In the genomic region with DNA sequence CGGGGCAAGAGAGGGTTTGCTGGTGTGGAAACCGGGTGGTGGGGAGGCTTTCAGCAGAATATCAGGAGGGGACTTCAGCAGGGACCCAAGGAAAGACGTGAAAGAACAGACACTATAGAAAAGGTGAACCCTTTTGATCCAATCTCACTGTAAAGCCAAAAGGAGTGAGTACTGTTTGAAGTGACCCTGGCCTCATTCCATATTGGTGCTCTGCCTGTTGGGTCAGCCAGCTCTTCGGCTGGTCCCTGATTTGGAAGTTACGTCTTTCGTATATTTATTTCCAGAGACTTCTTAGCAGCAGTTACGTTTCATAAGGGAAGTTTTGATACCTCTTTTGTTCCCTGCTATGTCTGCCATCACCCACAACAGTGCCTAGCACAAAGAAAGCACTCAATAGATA, we compare ENCODE assay signal across 2 cellular contexts.
TF ChIP-seq lines count a peak whose summit lies in the region.

No MANE protein-coding gene starts in this region.

TF ChIP-seq in liver, 16 proteins besides CTCF, POLR2A, EP300 and RAD21:
- TF ChIP-seq GABPA (IDR thresholded peaks at IDR 0.05 in 1 of 2, conservative IDR thresholded peaks at IDR 0.05 in 1 of 2) (no peak), TAF1 (conservative IDR thresholded peaks at IDR 0.05) (no peak), FOXA2 (IDR thresholded peaks at IDR 0.05) (no peak), JUND (IDR thresholded peaks at IDR 0.05) (no peak), HNF4A (conservative IDR thresholded peaks at IDR 0.05) (no peak), HNF4G (IDR thresholded peaks at IDR 0.05) (no peak), SP1 (IDR thresholded peaks at IDR 0.05) (no peak), YY1 (IDR thresholded peaks at IDR 0.05) (no peak), RXRA (IDR thresholded peaks at IDR 0.05) (no peak)
- TF ChIP-seq, protein P1, sequence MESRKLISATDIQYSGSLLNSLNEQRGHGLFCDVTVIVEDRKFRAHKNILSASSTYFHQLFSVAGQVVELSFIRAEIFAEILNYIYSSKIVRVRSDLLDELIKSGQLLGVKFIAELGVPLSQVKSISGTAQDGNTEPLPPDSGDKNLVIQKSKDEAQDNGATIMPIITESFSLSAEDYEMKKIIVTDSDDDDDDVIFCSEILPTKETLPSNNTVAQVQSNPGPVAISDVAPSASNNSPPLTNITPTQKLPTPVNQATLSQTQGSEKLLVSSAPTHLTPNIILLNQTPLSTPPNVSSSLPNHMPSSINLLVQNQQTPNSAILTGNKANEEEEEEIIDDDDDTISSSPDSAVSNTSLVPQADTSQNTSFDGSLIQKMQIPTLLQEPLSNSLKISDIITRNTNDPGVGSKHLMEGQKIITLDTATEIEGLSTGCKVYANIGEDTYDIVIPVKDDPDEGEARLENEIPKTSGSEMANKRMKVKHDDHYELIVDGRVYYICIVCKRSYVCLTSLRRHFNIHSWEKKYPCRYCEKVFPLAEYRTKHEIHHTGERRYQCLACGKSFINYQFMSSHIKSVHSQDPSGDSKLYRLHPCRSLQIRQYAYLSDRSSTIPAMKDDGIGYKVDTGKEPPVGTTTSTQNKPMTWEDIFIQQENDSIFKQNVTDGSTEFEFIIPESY (IDR thresholded peaks at IDR 0.05) = no peak
- TF ChIP-seq, protein P2, sequence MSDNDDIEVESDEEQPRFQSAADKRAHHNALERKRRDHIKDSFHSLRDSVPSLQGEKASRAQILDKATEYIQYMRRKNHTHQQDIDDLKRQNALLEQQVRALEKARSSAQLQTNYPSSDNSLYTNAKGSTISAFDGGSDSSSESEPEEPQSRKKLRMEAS (IDR thresholded peaks at IDR 0.05) = no peak

TF ChIP-seq in HepG2, 621 proteins besides CTCF, POLR2A, EP300 and RAD21:
- TF ChIP-seq, protein P3, sequence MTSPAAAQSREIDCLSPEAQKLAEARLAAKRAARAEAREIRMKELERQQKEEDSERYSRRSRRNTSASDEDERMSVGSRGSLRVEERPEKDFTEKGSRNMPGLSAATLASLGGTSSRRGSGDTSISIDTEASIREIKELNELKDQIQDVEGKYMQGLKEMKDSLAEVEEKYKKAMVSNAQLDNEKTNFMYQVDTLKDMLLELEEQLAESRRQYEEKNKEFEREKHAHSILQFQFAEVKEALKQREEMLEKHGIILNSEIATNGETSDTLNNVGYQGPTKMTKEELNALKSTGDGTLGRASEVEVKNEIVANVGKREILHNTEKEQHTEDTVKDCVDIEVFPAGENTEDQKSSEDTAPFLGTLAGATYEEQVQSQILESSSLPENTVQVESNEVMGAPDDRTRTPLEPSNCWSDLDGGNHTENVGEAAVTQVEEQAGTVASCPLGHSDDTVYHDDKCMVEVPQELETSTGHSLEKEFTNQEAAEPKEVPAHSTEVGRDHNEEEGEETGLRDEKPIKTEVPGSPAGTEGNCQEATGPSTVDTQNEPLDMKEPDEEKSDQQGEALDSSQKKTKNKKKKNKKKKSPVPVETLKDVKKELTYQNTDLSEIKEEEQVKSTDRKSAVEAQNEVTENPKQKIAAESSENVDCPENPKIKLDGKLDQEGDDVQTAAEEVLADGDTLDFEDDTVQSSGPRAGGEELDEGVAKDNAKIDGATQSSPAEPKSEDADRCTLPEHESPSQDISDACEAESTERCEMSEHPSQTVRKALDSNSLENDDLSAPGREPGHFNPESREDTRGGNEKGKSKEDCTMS (CRISPR knock-in tag; conservative IDR thresholded peaks at IDR 0.05) = no peak
- no peak for TF ChIP-seq KLF12 (CRISPR knock-in tag; IDR thresholded peaks at IDR 0.05; ENCODE audit: borderline replicate concordance)
- TF ChIP-seq, protein P4, sequence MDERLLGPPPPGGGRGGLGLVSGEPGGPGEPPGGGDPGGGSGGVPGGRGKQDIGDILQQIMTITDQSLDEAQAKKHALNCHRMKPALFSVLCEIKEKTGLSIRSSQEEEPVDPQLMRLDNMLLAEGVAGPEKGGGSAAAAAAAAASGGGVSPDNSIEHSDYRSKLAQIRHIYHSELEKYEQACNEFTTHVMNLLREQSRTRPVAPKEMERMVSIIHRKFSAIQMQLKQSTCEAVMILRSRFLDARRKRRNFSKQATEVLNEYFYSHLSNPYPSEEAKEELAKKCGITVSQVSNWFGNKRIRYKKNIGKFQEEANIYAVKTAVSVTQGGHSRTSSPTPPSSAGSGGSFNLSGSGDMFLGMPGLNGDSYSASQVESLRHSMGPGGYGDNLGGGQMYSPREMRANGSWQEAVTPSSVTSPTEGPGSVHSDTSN (CRISPR knock-in tag; IDR thresholded peaks at IDR 0.05) = no peak
- no peak for TF ChIP-seq HNRNPH1 (optimal IDR thresholded peaks at IDR 0.05; ENCODE audit: low read depth, low read length)
- TF ChIP-seq ZNF670 (CRISPR knock-in tag; IDR thresholded peaks at IDR 0.05; ENCODE audit: borderline replicate concordance) = no peak
- no peak for TF ChIP-seq KDM5B (CRISPR knock-in tag; IDR thresholded peaks at IDR 0.05; ENCODE audit: borderline replicate concordance)
- no peak for TF ChIP-seq MAFF (IDR thresholded peaks at IDR 0.05; ENCODE audit: low read depth, low read length)
- no peak for TF ChIP-seq SP4 (CRISPR knock-in tag; IDR thresholded peaks at IDR 0.05)
- no peak for TF ChIP-seq NCOA2 (CRISPR knock-in tag; IDR thresholded peaks at IDR 0.05)
- TF ChIP-seq ASH2L (IDR thresholded peaks at IDR 0.05; ENCODE audit: insufficient read length, low read depth, low read length) = no peak
- no peak for TF ChIP-seq ETV5 (CRISPR knock-in tag; IDR thresholded peaks at IDR 0.05; ENCODE audit: borderline replicate concordance)
- TF ChIP-seq JARID2 (CRISPR knock-in tag; IDR thresholded peaks at IDR 0.05; ENCODE audit: insufficient replicate concordance) = no peak
- no peak for TF ChIP-seq NFIB (CRISPR knock-in tag; IDR thresholded peaks at IDR 0.05; ENCODE audit: borderline replicate concordance)
- TF ChIP-seq NAIF1 (CRISPR knock-in tag; IDR thresholded peaks at IDR 0.05; ENCODE audit: borderline replicate concordance) = no peak
- no peak for TF ChIP-seq BHLHE40 (IDR thresholded peaks at IDR 0.05; ENCODE audit: low read length)
- TF ChIP-seq, protein P5, sequence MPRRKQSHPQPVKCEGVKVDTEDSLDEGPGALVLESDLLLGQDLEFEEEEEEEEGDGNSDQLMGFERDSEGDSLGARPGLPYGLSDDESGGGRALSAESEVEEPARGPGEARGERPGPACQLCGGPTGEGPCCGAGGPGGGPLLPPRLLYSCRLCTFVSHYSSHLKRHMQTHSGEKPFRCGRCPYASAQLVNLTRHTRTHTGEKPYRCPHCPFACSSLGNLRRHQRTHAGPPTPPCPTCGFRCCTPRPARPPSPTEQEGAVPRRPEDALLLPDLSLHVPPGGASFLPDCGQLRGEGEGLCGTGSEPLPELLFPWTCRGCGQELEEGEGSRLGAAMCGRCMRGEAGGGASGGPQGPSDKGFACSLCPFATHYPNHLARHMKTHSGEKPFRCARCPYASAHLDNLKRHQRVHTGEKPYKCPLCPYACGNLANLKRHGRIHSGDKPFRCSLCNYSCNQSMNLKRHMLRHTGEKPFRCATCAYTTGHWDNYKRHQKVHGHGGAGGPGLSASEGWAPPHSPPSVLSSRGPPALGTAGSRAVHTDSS (CRISPR knock-in tag; conservative IDR thresholded peaks at IDR 0.05) = no peak
- no peak for TF ChIP-seq RORA (CRISPR knock-in tag; IDR thresholded peaks at IDR 0.05)
- TF ChIP-seq PRPF4 (IDR thresholded peaks at IDR 0.05; ENCODE audit: low read depth, low read length, poor library complexity, severe bottlenecking) = no peak
- no peak for TF ChIP-seq ZNF431 (CRISPR knock-in tag; IDR thresholded peaks at IDR 0.05; ENCODE audit: borderline replicate concordance, low read depth)
